In genomic region chr6:13296536-13296997, GRCh38 we compare ENCODE assay signal across 1 cellular context.
TF ChIP-seq lines count a peak whose summit lies in the region.

No MANE protein-coding gene starts in this region.

TF ChIP-seq in SK-N-SH treated with all-trans-retinoic acid at 6 μM for 48 hours, 23 proteins besides CTCF, POLR2A, EP300 and RAD21 (continued from another document):
- TF ChIP-seq CSRNP3 (CRISPR knock-in tag; IDR thresholded peaks at IDR 0.05) (no peak), TCF4 (CRISPR knock-in tag; IDR thresholded peaks at IDR 0.05; ENCODE audit: borderline replicate concordance) (no peak), BACH2 (CRISPR knock-in tag; IDR thresholded peaks at IDR 0.05; ENCODE audit: borderline replicate concordance) (no peak), ESRRG (CRISPR knock-in tag; IDR thresholded peaks at IDR 0.05) (no peak)
